Comparison of ENCODE assay signal across 26 cellular contexts in genomic region chr2:65944213-65944612, GRCh38.
"Had no signal": no experiment of that assay in that cellular context is flagged by ENCODE, and none has a peak within 500 bp of the region (broad histone marks: within the 10 kb centered on the region; RNA-seq: fewer than 3 reads in every experiment).

No MANE protein-coding gene starts in this region.

- ATAC-seq: stimulated activated memory B cell treated with anti-CD40 and anti-IgM and Interleukin-4, amounts not matched to agents 10 μg/mL and 1 μg/mL and 100 μg/mL, for 72 hours; stimulated activated naive B cell treated with anti-CD40 and anti-IgM and Interleukin-4, amounts not matched to agents 10 μg/mL and 1 μg/mL and 100 μg/mL, for 72 hours; stimulated activated naive CD8-positive, alpha-beta T cell treated with anti-CD3 and anti-CD28 coated beads, Interleukin-15, amount 100 ng/mL, for 72 hours; stimulated activated naive CD8-positive, alpha-beta T cell treated with anti-CD3 and anti-CD28 coated beads, Interleukin-15, Interleukin-2, amounts not matched to agents 100 U/mL and 50 U/mL, for 24 hours; upper lobe of right lung had no signal

- H3K4me3 ChIP-seq: stomach, suprapubic skin, testis, thoracic aorta, thyroid gland, tibial artery, tibial nerve, transverse colon, upper lobe of left lung, upper lobe of right lung, uterus, vagina had no signal

- DNase-seq: stimulated activated CD4-positive, alpha-beta T cell treated with anti-CD3 and anti-CD28 coated beads, Interleukin-2, amount 100 ng/mL, for 48 hours; stimulated activated CD4-positive, alpha-beta T cell treated with anti-CD3 and anti-CD28 coated beads, Interleukin-4, amount 100 ng/mL, for 1 hour; stimulated activated CD4-positive, alpha-beta T cell treated with anti-CD3 and anti-CD28 coated beads, Interleukin-4, amount 100 ng/mL, for 24 hours; stimulated activated CD4-positive, alpha-beta T cell treated with anti-CD3 and anti-CD28 coated beads, Interleukin-4, amount 100 ng/mL, for 4 hours; stimulated activated CD8-positive, alpha-beta memory T cell treated with anti-CD3 and anti-CD28 coated beads, Interleukin-4, amount 100 ng/mL, for 48 hours; stimulated activated naive B cell treated with anti-CD40 and anti-IgM and Interleukin-4, amounts not matched to agents 10 μg/mL and 1 μg/mL and 100 μg/mL, for 72 hours; stimulated activated naive CD4-positive, alpha-beta T cell; stimulated activated naive CD4-positive, alpha-beta T cell treated with Interleukin-2 at 50 U/mL for 16 hours; stimulated activated naive CD8-positive, alpha-beta T cell treated with anti-CD3 and anti-CD28 coated beads, Interleukin-15, amount 100 ng/mL, for 72 hours; stimulated activated naive CD8-positive, alpha-beta T cell treated with anti-CD3 and anti-CD28 coated beads, Interleukin-15, Interleukin-2, amounts not matched to agents 100 U/mL and 50 U/mL, for 24 hours; stomach; substantia nigra; testis; thyroid gland; tibial artery; transverse colon; trophoblast cell; upper lobe of left lung; upper lobe of right lung; uterus had no signal

- H3K27me3 ChIP-seq: stomach, suprapubic skin, testis, thyroid gland, tibial artery, tibial nerve, transverse colon, upper lobe of left lung, upper lobe of right lung, uterus, vagina had no signal

- H3K36me3 ChIP-seq: stomach, suprapubic skin, thoracic aorta, thyroid gland, tibial artery, tibial nerve, transverse colon, upper lobe of left lung, upper lobe of right lung, uterus, vagina had no signal

- H3K4me1 ChIP-seq: stomach, suprapubic skin, testis, thyroid gland, tibial artery, tibial nerve, transverse colon, upper lobe of left lung, upper lobe of right lung, uterus, vagina had no signal

- H3K27ac ChIP-seq: stomach, suprapubic skin, testis, thoracic aorta, thyroid gland, tibial artery, tibial nerve, transverse colon, upper lobe of left lung, upper lobe of right lung, uterus, vagina had no signal

- H3K9me3 ChIP-seq: suprapubic skin, testis, thoracic aorta, thyroid gland, tibial artery, tibial nerve, transverse colon, upper lobe of left lung, upper lobe of right lung, uterus, vagina had no signal

- FAIRE-seq: urothelium cell line had no signal
